Comparison of ENCODE assay signal across 8 cellular contexts in genomic region chr15:42704492-42704926, GRCh38. TPM values are rescaled to one million over a fixed set of nuclear protein-coding genes. Genes with fewer than 3 reads are reported as not detected.
DNase-seq lines count a peak whose midpoint lies in the region; ATAC-seq and TF ChIP-seq lines count a peak whose summit lies in the region.

No MANE protein-coding gene starts in this region.

- 28 to 31% (median 31%) methylated on average over 4 of the region's 4 CpGs for WGBS in psoas muscle, 3 donors

- H3K27me3 Mint-ChIP-seq in activated naive CD8-positive, alpha-beta T cell treated with anti-CD3 and anti-CD28 coated beads, Interleukin-2, amount 50 U/mL, for 24 hours: no peaks in the 10 kb centered on the region

- peak; percentile 90 for ATAC-seq in activated naive CD8-positive, alpha-beta T cell treated with anti-CD3 and anti-CD28 coated beads, Interleukin-2, amount 50 U/mL, for 24 hours
- ATAC-seq in psoas muscle (peak; percentile 90 to 99 (median 96)), HG02798 (IDR thresholded peaks at IDR 0.05; ENCODE audit: poor library complexity, unreplicated experiment) (no peak), HG02763 (IDR thresholded peaks at IDR 0.05; ENCODE audit: unreplicated experiment) (no peak)

- no peak overlapping the region for H3K27ac Mint-ChIP-seq in activated naive CD8-positive, alpha-beta T cell treated with anti-CD3 and anti-CD28 coated beads, Interleukin-2, amount 50 U/mL, for 24 hours

- H3K4me3 ChIP-seq in GM12864 (ENCODE audit: low read depth, low read length) (no peak overlapping the region), psoas muscle (no peak overlapping the region)

- TF ChIP-seq CTCF in GM12864 (IDR thresholded peaks at IDR 0.05; ENCODE audit: low read depth, low read length, missing control alignments): peak; percentile 96
- peak; percentile 85 for TF ChIP-seq CTCF in psoas muscle (IDR thresholded peaks at IDR 0.05)

- H3K4me3 Mint-ChIP-seq in activated naive CD8-positive, alpha-beta T cell treated with anti-CD3 and anti-CD28 coated beads, Interleukin-2, amount 50 U/mL, for 24 hours: no peak overlapping the region

- DNase-seq in GM12864 (ENCODE audit: low read depth) (peak; percentile 49), M059J (ENCODE audit: low read depth) (peak; percentile 70), SKM-1 (lab: John Stamatoyannopoulos, UW; ENCODE audit: unreplicated experiment) (peak; percentile 32), cardiac septum (ENCODE audit: low spot score) (peak; percentile 74), psoas muscle (peak in 1 of 2 donors; percentile 44)
- DNase-seq in activated naive CD8-positive, alpha-beta T cell treated with anti-CD3 and anti-CD28 coated beads, Interleukin-2, amount 50 U/mL, for 24 hours: peak; percentile 60

- H3K4me1 Mint-ChIP-seq in activated naive CD8-positive, alpha-beta T cell treated with anti-CD3 and anti-CD28 coated beads, Interleukin-2, amount 50 U/mL, for 24 hours: no peaks in the 10 kb centered on the region

- no peak overlapping the region for H3K27ac ChIP-seq in psoas muscle

- no peaks in the 10 kb centered on the region for H3K27me3 ChIP-seq in psoas muscle (ENCODE audit: insufficient read depth in 3 of 3, low read length in 2 of 3)

- H3K36me3 Mint-ChIP-seq in activated naive CD8-positive, alpha-beta T cell treated with anti-CD3 and anti-CD28 coated beads, Interleukin-2, amount 50 U/mL, for 24 hours (ENCODE audit: low read depth): peaks cover 6% of the 10 kb centered on the region

- no peaks in the 10 kb centered on the region for H3K36me3 ChIP-seq in psoas muscle (ENCODE audit: insufficient read depth in 1 of 2, low read depth in 1 of 2)

- no peaks in the 10 kb centered on the region for H3K9me3 Mint-ChIP-seq in activated naive CD8-positive, alpha-beta T cell treated with anti-CD3 and anti-CD28 coated beads, Interleukin-2, amount 50 U/mL, for 24 hours

- intact Hi-C loops in cardiac septum (cut with DNase I): loop anchor here (2.0 kb wide), 1 partner anchor 222 kb away; no protein-coding TSS in a partner anchor
- intact Hi-C loops in psoas muscle (cut with DNase I): loop anchor here (2.0 to 10.0 kb wide), 2 partner anchors 222 to 500 kb away; no protein-coding TSS in a partner anchor

- H3K4me1 ChIP-seq in psoas muscle: no peaks in the 10 kb centered on the region

- peaks cover 7% of the 10 kb centered on the region for H3K9me3 ChIP-seq in psoas muscle

RNA-seq across cellular contexts. Expression of gene CDAN1, which starts 32.4 kb away (rescaled TPM):
- 8.5 and 10.2 TPM in 2 replicates for total RNA-seq in M059J (2014; rRNA removed; shearing (Covaris generic))
- total RNA-seq in cardiac septum (6.5 TPM), psoas muscle (1 to 10 TPM; 3.7 to 7.9 (median 5.2) TPM)
- polyA plus RNA-seq in psoas muscle: 1 to 10 TPM; 4.1 to 5.6 (median 4.8) TPM

Comparison
In these comparisons a context has a peak if more than half of its experiments do, and no peak if none do; other contexts are left out.
1. ATAC-seq: peak in activated naive CD8-positive, alpha-beta T cell treated with anti-CD3 and anti-CD28 coated beads, Interleukin-2, amount 50 U/mL, for 24 hours (single experiment) and psoas muscle (4 of 4); none in HG02798 (single experiment) and HG02763 (single experiment).